Comparison of ENCODE assay signal across 26 cellular contexts in genomic region chr10:11593612-11594011, GRCh38.
"Had no signal": no experiment of that assay in that cellular context is flagged by ENCODE, and none has a peak within 500 bp of the region (broad histone marks: within the 10 kb centered on the region; RNA-seq: fewer than 3 reads in every experiment).

No MANE protein-coding gene starts in this region.

- H3K27ac Mint-ChIP-seq: activated CD4-positive, alpha-beta T cell treated with anti-CD3 and anti-CD28 coated beads for 36 hours; activated CD8-positive, alpha-beta memory T cell treated with anti-CD3 and anti-CD28 coated beads, Interleukin-2, amount 10 ng/mL, durations not matched to agents 7 days and 5 days; activated CD8-positive, alpha-beta T cell treated with anti-CD3 and anti-CD28 coated beads, Interleukin-2, amount 10 ng/mL, durations not matched to agents 7 days and 5 days; activated naive CD8-positive, alpha-beta T cell; effector memory CD8-positive, alpha-beta T cell had no signal

- H3K27me3 Mint-ChIP-seq: activated CD4-positive, alpha-beta T cell treated with anti-CD3 and anti-CD28 coated beads for 36 hours; activated naive CD8-positive, alpha-beta T cell; progenitor cell of endocrine pancreas; stimulated activated naive B cell treated with anti-CD40 and anti-IgM and Interleukin-4, amounts not matched to agents 10 μg/mL and 1 μg/mL and 100 μg/mL, for 72 hours had no signal

- H3K36me3 Mint-ChIP-seq: activated CD8-positive, alpha-beta memory T cell treated with anti-CD3 and anti-CD28 coated beads, Interleukin-2, amount 10 ng/mL, durations not matched to agents 7 days and 5 days had no signal

- ATAC-seq: activated CD4-positive, alpha-beta T cell treated with anti-CD3 and anti-CD28 coated beads for 36 hours; activated CD8-positive, alpha-beta memory T cell treated with anti-CD3 and anti-CD28 coated beads, Interleukin-2, amount 10 ng/mL, durations not matched to agents 7 days and 5 days; activated CD8-positive, alpha-beta T cell treated with anti-CD3 and anti-CD28 coated beads, Interleukin-2, amount 10 ng/mL, durations not matched to agents 7 days and 5 days; effector memory CD8-positive, alpha-beta T cell; heart right ventricle; naive thymus-derived CD4-positive, alpha-beta T cell; stimulated activated naive B cell treated with anti-CD40 and anti-IgM and Interleukin-4, amounts not matched to agents 10 μg/mL and 1 μg/mL and 100 μg/mL, for 72 hours had no signal

- H3K4me1 Mint-ChIP-seq: activated CD8-positive, alpha-beta memory T cell treated with anti-CD3 and anti-CD28 coated beads, Interleukin-2, amount 10 ng/mL, durations not matched to agents 7 days and 5 days had no signal

- H3K27me3 ChIP-seq: dorsolateral prefrontal cortex, heart right ventricle, ovary, sigmoid colon, stomach, suprapubic skin, tibial artery had no signal

- H3K9me3 Mint-ChIP-seq: effector memory CD8-positive, alpha-beta T cell; stimulated activated naive B cell treated with anti-CD40 and anti-IgM and Interleukin-4, amounts not matched to agents 10 μg/mL and 1 μg/mL and 100 μg/mL, for 72 hours had no signal

- DNase-seq: activated CD4-positive, alpha-beta T cell treated with anti-CD3 and anti-CD28 coated beads for 36 hours; activated CD4-positive, CD25-positive, alpha-beta regulatory T cell; activated CD8-positive, alpha-beta memory T cell treated with anti-CD3 and anti-CD28 coated beads, Interleukin-2, amount 10 ng/mL, durations not matched to agents 7 days and 5 days; activated CD8-positive, alpha-beta T cell treated with anti-CD3 and anti-CD28 coated beads, Interleukin-2, amount 10 ng/mL, durations not matched to agents 7 days and 5 days; activated effector memory CD4-positive, alpha-beta T cell treated with Interleukin-2 at 50 U/mL for 16 hours; activated naive CD4-positive, alpha-beta T cell treated with Interleukin-2 at 50 U/mL for 16 hours; anterior cingulate cortex; dorsolateral prefrontal cortex; effector memory CD8-positive, alpha-beta T cell; heart right ventricle; naive thymus-derived CD4-positive, alpha-beta T cell; ovary; retina; sigmoid colon; small intestine; stimulated activated CD4-positive, alpha-beta T cell treated with anti-CD3 and anti-CD28 coated beads, Interleukin-1b, Interleukin-23, amount 100 ng/mL, for 48 hours; stimulated activated CD4-positive, alpha-beta T cell treated with anti-CD3 and anti-CD28 coated beads, Interleukin-4, amount 100 ng/mL, for 4 hours; stimulated activated CD8-positive, alpha-beta memory T cell treated with anti-CD3 and anti-CD28 coated beads, Interleukin-4, amount 100 ng/mL, for 48 hours; stimulated activated naive B cell treated with anti-CD40 and anti-IgM and Interleukin-4, amounts not matched to agents 10 μg/mL and 1 μg/mL and 100 μg/mL, for 72 hours; stomach; tibial artery had no signal

- H3K4me3 Mint-ChIP-seq: activated CD4-positive, alpha-beta T cell treated with anti-CD3 and anti-CD28 coated beads for 36 hours; activated CD8-positive, alpha-beta memory T cell treated with anti-CD3 and anti-CD28 coated beads, Interleukin-2, amount 10 ng/mL, durations not matched to agents 7 days and 5 days; activated CD8-positive, alpha-beta T cell treated with anti-CD3 and anti-CD28 coated beads, Interleukin-2, amount 10 ng/mL, durations not matched to agents 7 days and 5 days; activated naive CD8-positive, alpha-beta T cell; effector memory CD8-positive, alpha-beta T cell; naive thymus-derived CD4-positive, alpha-beta T cell; stimulated activated naive B cell treated with anti-CD40 and anti-IgM and Interleukin-4, amounts not matched to agents 10 μg/mL and 1 μg/mL and 100 μg/mL, for 72 hours had no signal

- H3K4me3 ChIP-seq: coronary artery, dorsolateral prefrontal cortex, heart right ventricle, ovary, sigmoid colon, stomach, suprapubic skin, tibial artery had no signal

- H3K4me1 ChIP-seq: suprapubic skin, tibial artery had no signal

- FAIRE-seq: bronchial epithelial cell had no signal

- H3K27ac ChIP-seq: coronary artery, dorsolateral prefrontal cortex, heart right ventricle, ovary, sigmoid colon, stomach, suprapubic skin, tibial artery had no signal

- H3K9me3 ChIP-seq: heart right ventricle, ovary, sigmoid colon, stomach, suprapubic skin, tibial artery had no signal

- H3K36me3 ChIP-seq: heart right ventricle, ovary, sigmoid colon, stomach, suprapubic skin, tibial artery had no signal
